21 cellular contexts compared by ENCODE assay signal in the genomic region with DNA sequence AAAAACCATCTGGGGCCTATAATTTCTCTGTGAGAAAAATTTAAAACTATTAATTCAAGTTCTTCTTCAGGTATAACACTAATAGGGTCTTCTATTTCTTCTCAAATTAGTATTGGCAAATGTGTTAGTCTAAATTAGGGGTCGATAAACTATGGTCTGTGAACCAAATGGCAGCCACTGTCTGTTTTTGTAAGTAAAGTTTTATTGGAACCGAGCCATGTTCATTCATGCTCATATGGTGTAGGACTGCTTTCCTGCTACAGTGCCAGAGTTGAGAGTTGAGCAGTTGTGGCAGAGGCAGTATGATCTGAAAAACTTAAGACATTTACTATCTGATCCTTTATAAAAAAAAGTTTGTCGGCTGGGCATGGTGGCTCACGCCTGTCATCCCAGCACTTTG. TPM values are rescaled to one million over a fixed set of nuclear protein-coding genes. Genes with fewer than 3 reads are reported as not detected.
A peak's percentile ranks its signal among the peaks of the same experiment; 100 is the strongest.
DNase-seq lines count a peak whose midpoint lies in the region; ATAC-seq, FAIRE-seq and TF ChIP-seq lines count a peak whose summit lies in the region.
"Had no signal": no experiment of that assay in that cellular context is flagged by ENCODE, and none has a peak within 500 bp of the region (broad histone marks: within the 10 kb centered on the region; RNA-seq: fewer than 3 reads in every experiment).

No MANE protein-coding gene starts in this region.

- POLR2A ChIA-PET in K562 (lab: Yijun Ruan, JAX) = no interaction called here
- POLR2A ChIA-PET in CD4-positive, alpha-beta memory T cell (lab: Charles Lee; ENCODE audit: partially characterized antibody) = no interaction called here

- H3K36me3 Mint-ChIP-seq in CD4-positive, alpha-beta memory T cell = peaks cover 3% of the 10 kb centered on the region in 2 donors
- H3K36me3 Mint-ChIP-seq: CD14-positive monocyte; CD8-positive, alpha-beta T cell had no signal

- H3K27ac ChIP-seq in SU-DHL-6 (ENCODE audit: low read depth, low read length) (peak overlapping the region; percentile 51), K562 (ENCODE audit: extremely low read depth, low read depth, low read length) (no peak overlapping the region), foreskin keratinocyte (no peak overlapping the region)
- H3K27ac ChIP-seq in CD4-positive, alpha-beta memory T cell (ENCODE audit: low read depth, low read length) = no peak overlapping the region
- H3K27ac ChIP-seq: BLaER1 had no signal

- WGBS in K562 (ENCODE audit: insufficient coverage, low coverage, missing lambda C conversion rate) = 4% methylated on average over 4 of the region's 4 CpGs

- H3K4me3 Mint-ChIP-seq in CD4-positive, alpha-beta memory T cell = no peak overlapping the region
- H3K4me3 Mint-ChIP-seq: CD14-positive monocyte; CD4-positive, CD25-positive, alpha-beta regulatory T cell; CD8-positive, alpha-beta T cell had no signal

- FAIRE-seq in K562 (lab: Jason Lieb, UNC) = no peak
- FAIRE-seq: A204.1, D721Med, G401.6, GM18507 had no signal

- no peak for TF ChIP-seq CTCF in SU-DHL-6 (IDR thresholded peaks at IDR 0.05; ENCODE audit: insufficient read depth, low read length, poor library complexity, severe bottlenecking)
- TF ChIP-seq CTCF in K562 (IDR thresholded peaks at IDR 0.05 in 2 of 3, conservative IDR thresholded peaks at IDR 0.05 in 1 of 3; ENCODE audit: insufficient read depth in 2 of 3, low read depth in 1 of 3, low read length in 3 of 3) = no peak
- no peak for TF ChIP-seq CTCF in foreskin keratinocyte (conservative IDR thresholded peaks at IDR 0.05)

- H4K20me1 ChIP-seq in SU-DHL-6 (ENCODE audit: low read depth, low read length) (no peaks in the 10 kb centered on the region), K562 (replicated peaks; ENCODE audit: control insufficient read depth, insufficient read depth, low read length) (no peaks in the 10 kb centered on the region)
- H4K20me1 ChIP-seq: BLaER1 had no signal

- in situ Hi-C loops in K562 (cut with MboI) = loop anchor here (25.0 kb wide), 1 partner anchor 761 kb away; no protein-coding TSS in a partner anchor

- H3K9me3 Mint-ChIP-seq in CD4-positive, alpha-beta memory T cell = peaks cover 0 to 2% (median 0%) of the 10 kb centered on the region in 8 donors
- H3K9me3 Mint-ChIP-seq: CD14-positive monocyte; CD8-positive, alpha-beta T cell had no signal

- intact Hi-C loops in K562 (cut with micrococcal nuclease) = no loop called here
- intact Hi-C loops in CD4-positive, alpha-beta memory T cell (cut with micrococcal nuclease) = no loop called here

- H3K9me1 ChIP-seq in K562 (ENCODE audit: control insufficient read depth, insufficient read depth, low read length) = no peaks in the 10 kb centered on the region

- H3K27me3 ChIP-seq in SU-DHL-6 (ENCODE audit: low read length) (no peaks in the 10 kb centered on the region), K562 (ENCODE audit: control insufficient read depth in 2 of 2, insufficient read depth in 2 of 2, low read length in 2 of 2) (0 out of 5 replicates have a peak, but pooled peaks cover 0 to 3% of the 10 kb centered on the region in 2 experiments), foreskin keratinocyte (no peaks in the 10 kb centered on the region)
- H3K27me3 ChIP-seq in CD4-positive, alpha-beta memory T cell (ENCODE audit: insufficient read depth, low read length) = no peaks in the 10 kb centered on the region
- H3K27me3 ChIP-seq: BE2C, BLaER1 had no signal

- H3K9ac ChIP-seq in SU-DHL-6 (ENCODE audit: low read length) (no peak overlapping the region), K562 (ENCODE audit: insufficient read depth in 1 of 2, low read depth in 2 of 2, low read length in 2 of 2) (no peak overlapping the region)
- H3K9ac ChIP-seq: BLaER1 had no signal

- H3F3A ChIP-seq in SU-DHL-6 (ENCODE audit: insufficient read depth) = peaks cover 39% of the 10 kb centered on the region

- no peaks in the 10 kb centered on the region for H3K79me2 ChIP-seq in SU-DHL-6 (ENCODE audit: insufficient read depth, low read length)
- no peaks in the 10 kb centered on the region for H3K79me2 ChIP-seq in K562 (ENCODE audit: control insufficient read depth, insufficient read depth, low read length)

- CTCF ChIA-PET in K562 (lab: Yijun Ruan, JAX; ENCODE audit: low intra/inter-chr PET ratio) = no interaction called here
- CTCF ChIA-PET in CD4-positive, alpha-beta memory T cell (lab: Charles Lee; ENCODE audit: partially characterized antibody) = no interaction called here

- H3K9me3 ChIP-seq in SU-DHL-6 (ENCODE audit: insufficient read depth, low read length) (no peaks in the 10 kb centered on the region), K562 (replicated peaks; ENCODE audit: control insufficient read depth, insufficient read depth, low read depth, low read length) (no peaks in the 10 kb centered on the region)
- H3K9me3 ChIP-seq in CD4-positive, alpha-beta memory T cell (ENCODE audit: control insufficient read depth in 1 of 2, low read length in 2 of 2) = no peaks in the 10 kb centered on the region
- H3K9me3 ChIP-seq: BE2C, BLaER1, Caco-2 had no signal

- H2AFZ ChIP-seq in SU-DHL-6 (ENCODE audit: low read depth, low read length, severe bottlenecking) (no peak overlapping the region), K562 (ENCODE audit: low read depth, low read length) (no peak overlapping the region)

- BruUV-seq in K562 (replicated peaks; lab: Mats Ljungman, UMichigan) = no TSS peak

- no peaks in the 10 kb centered on the region for H3K27me3 Mint-ChIP-seq in CD4-positive, alpha-beta memory T cell
- H3K27me3 Mint-ChIP-seq: CD4-positive, CD25-positive, alpha-beta regulatory T cell had no signal

- DNase-seq in K562 (ENCODE audit: extremely low read depth in 1 of 4, low spot score in 3 of 4) = no peak
- DNase-seq in foreskin keratinocyte = no peak
- DNase-seq in CD4-positive, alpha-beta memory T cell = no peak
- DNase-seq: 8988T; ACHN; BE2C; C1 segment of cervical spinal cord; Caco-2; Calu3; CD4-positive, CD25-positive, alpha-beta regulatory T cell; CD8-positive, alpha-beta T cell; DMS79 treated with DMSO at 0.1 percent for 48 hours; GF-D8 had no signal

- no peak for TF ChIP-seq EP300 in K562 (IDR thresholded peaks at IDR 0.05; ENCODE audit: low read length)

- peaks cover 0 to 5% of the 10 kb centered on the region in 2 experiments; a peak in 3 of 5 replicates for H3K4me1 ChIP-seq in K562 (replicated peaks in 1 of 2; ENCODE audit: control insufficient read depth in 2 of 2, insufficient read depth in 2 of 2, low read length in 2 of 2)
- H3K4me1 ChIP-seq in foreskin keratinocyte = no peaks in the 10 kb centered on the region
- H3K4me1 ChIP-seq in CD4-positive, alpha-beta memory T cell (ENCODE audit: insufficient read depth, low read length) = peaks cover 12% of the 10 kb centered on the region
- H3K4me1 ChIP-seq: BE2C, Caco-2 had no signal

- H3K4me3 ChIP-seq in SU-DHL-6 (ENCODE audit: insufficient read depth, low read length, poor library complexity, severe bottlenecking) = no peak overlapping the region
- H3K4me3 ChIP-seq in K562 = no peak overlapping the region
- H3K4me3 ChIP-seq in CD4-positive, alpha-beta memory T cell (ENCODE audit: low read length in 2 of 2) = no peak overlapping the region
- H3K4me3 ChIP-seq: BLaER1 had no signal

- H3K4me2 ChIP-seq in SU-DHL-6 (ENCODE audit: low read depth, low read length, poor library complexity, severe bottlenecking) (peak overlapping the region; percentile 40), K562 (ENCODE audit: insufficient read depth, low read length) (no peak overlapping the region)
- H3K4me2 ChIP-seq: BLaER1 had no signal

- no peak overlapping the region for H3K27ac Mint-ChIP-seq in CD4-positive, alpha-beta memory T cell
- H3K27ac Mint-ChIP-seq: CD14-positive monocyte; CD4-positive, CD25-positive, alpha-beta regulatory T cell; CD8-positive, alpha-beta T cell had no signal

- no peak for ATAC-seq in K562
- no peak for ATAC-seq in HG03565 (IDR thresholded peaks at IDR 0.05; ENCODE audit: unreplicated experiment)
- no peak for ATAC-seq in foreskin keratinocyte
- ATAC-seq: CD8-positive, alpha-beta T cell had no signal

- no peak for TF ChIP-seq POLR2A in K562 (conservative IDR thresholded peaks at IDR 0.05)

- H3K4me1 Mint-ChIP-seq in CD4-positive, alpha-beta memory T cell = peaks cover 6 to 19% (median 12%) of the 10 kb centered on the region in 4 donors

- no peak for TF ChIP-seq RAD21 in K562 (CRISPR knock-in tag; conservative IDR thresholded peaks at IDR 0.05 in 1 of 2, IDR thresholded peaks at IDR 0.05 in 1 of 2)

- H3K36me3 ChIP-seq in SU-DHL-6 (ENCODE audit: low read length) (no peaks in the 10 kb centered on the region), K562 (ENCODE audit: control insufficient read depth, insufficient read depth, low read length) (no peaks in the 10 kb centered on the region)
- no peaks in the 10 kb centered on the region for H3K36me3 ChIP-seq in CD4-positive, alpha-beta memory T cell (ENCODE audit: insufficient read depth, low read length)
- H3K36me3 ChIP-seq: BE2C, BLaER1 had no signal

- no peaks in the 10 kb centered on the region for H3K9me2 ChIP-seq in SU-DHL-6 (replicated peaks; ENCODE audit: insufficient read depth, low read length)

RNA-seq across cellular contexts. Expression of a gene that starts 29.1 kb away (rescaled TPM):
- 18.6 and 28.3 TPM in 2 replicates for total RNA-seq in K562 (2011; cell fraction: chromatin; rRNA removed; ENCODE audit: low replicate concordance)
- 17.2 and 19.5 TPM in 2 replicates for total RNA-seq in K562 (2011; cell fraction: nucleolus; rRNA removed)
- total RNA-seq in K562 (2011; cell fraction: nucleoplasm; rRNA removed) = 33.0 and 51.6 TPM in 2 replicates
- total RNA-seq in K562 (2014; rRNA removed) (147 and 158 TPM in 2 replicates), K562 (2014; rRNA removed; fragmentation: Illumina TruSeq; extraction: Trizol) (166 and 177 TPM in 2 replicates), K562 (2015; rRNA removed; fragmentation: Illumina TruSeq; extraction: Trizol) (218 and 221 TPM in 2 replicates), K562 (2021) (172 and 185 TPM in 2 replicates), foreskin keratinocyte (220 and 254 TPM in 2 replicates)
- polyA plus RNA-seq in K562 (2011; rRNA removed) (168 and 177 TPM in 2 replicates), K562 (2014; fragmentation: Illumina TruSeq; extraction: Trizol) (214 and 271 TPM in 2 replicates), K562 (2014; fragmentation: Nextera tagmentation; extraction: Ambion mirVana) (100 to 1,000 TPM in 1 of 2 experiments, 10 to 100 TPM in 1; 57.8 to 107 TPM), K562 (2014; rRNA removed) (213 and 262 TPM in 2 replicates), foreskin keratinocyte (340 and 400 TPM in 2 replicates)
- 277 and 293 TPM in 2 replicates for polyA plus RNA-seq in K562 (2011; cell fraction: cytosol; rRNA removed)
- 65.7 and 84.3 TPM in 2 replicates for polyA plus RNA-seq in K562 (2011; cell fraction: nucleus; rRNA removed)
- 336 and 342 TPM in 2 replicates for polyA plus RNA-seq in K562 (2012)
- 64.2 and 69.9 TPM in 2 replicates for polyA minus RNA-seq in K562 (2011; rRNA and poly(A)+ RNA removed)
- 23.0 and 34.8 TPM in 2 replicates for polyA minus RNA-seq in K562 (2011; cell fraction: cytosol; rRNA and poly(A)+ RNA removed)
- 16.8 and 28.4 TPM in 2 replicates for polyA minus RNA-seq in K562 (2011; cell fraction: nucleus; rRNA and poly(A)+ RNA removed)
- 100 to 1,000 TPM; 101 to 106 TPM for total RNA-seq in CD4-positive, alpha-beta memory T cell
- polyA plus RNA-seq in CD4-positive, alpha-beta memory T cell = 100 to 1,000 TPM; 389 to 532 TPM

RNA-seq across cellular contexts. Expression of a gene that starts 29.4 kb away (rescaled TPM):
- 32.6 and 41.8 TPM in 2 replicates for total RNA-seq in K562 (2011; cell fraction: chromatin; rRNA removed; ENCODE audit: low replicate concordance)
- 42.9 and 43.7 TPM in 2 replicates for total RNA-seq in K562 (2011; cell fraction: nucleolus; rRNA removed)
- 40.1 and 41.9 TPM in 2 replicates for total RNA-seq in K562 (2011; cell fraction: nucleoplasm; rRNA removed)
- total RNA-seq in K562 (2014; rRNA removed) (17.8 and 20.6 TPM in 2 replicates), K562 (2014; rRNA removed; fragmentation: Illumina TruSeq; extraction: Trizol) (24.3 and 24.7 TPM in 2 replicates), K562 (2015; rRNA removed; fragmentation: Illumina TruSeq; extraction: Trizol) (23.8 and 25.2 TPM in 2 replicates), K562 (2021) (17.2 and 18.2 TPM in 2 replicates), foreskin keratinocyte (30.0 and 32.1 TPM in 2 replicates)
- polyA plus RNA-seq in K562 (2011; rRNA removed) (41.9 and 44.4 TPM in 2 replicates), K562 (2014; fragmentation: Illumina TruSeq; extraction: Trizol) (23.7 and 28.7 TPM in 2 replicates), K562 (2014; fragmentation: Nextera tagmentation; extraction: Ambion mirVana) (1 to 10 TPM; 4.9 to 7.3 TPM), K562 (2014; rRNA removed) (18.1 and 20.2 TPM in 2 replicates), foreskin keratinocyte (21.8 and 23.9 TPM in 2 replicates)
- 25.6 and 30.4 TPM in 2 replicates for polyA plus RNA-seq in K562 (2011; cell fraction: cytosol; rRNA removed)
- 34.9 and 41.2 TPM in 2 replicates for polyA plus RNA-seq in K562 (2011; cell fraction: nucleus; rRNA removed)
- polyA plus RNA-seq in K562 (2012) = 15.8 and 24.9 TPM in 2 replicates
- 27.3 and 28.5 TPM in 2 replicates for polyA minus RNA-seq in K562 (2011; rRNA and poly(A)+ RNA removed)
- 11.8 and 12.3 TPM in 2 replicates for polyA minus RNA-seq in K562 (2011; cell fraction: cytosol; rRNA and poly(A)+ RNA removed)
- 13.5 and 24.4 TPM in 2 replicates for polyA minus RNA-seq in K562 (2011; cell fraction: nucleus; rRNA and poly(A)+ RNA removed)
- total RNA-seq in CD4-positive, alpha-beta memory T cell = 10 to 100 TPM; 39.1 to 39.8 TPM
- polyA plus RNA-seq in CD4-positive, alpha-beta memory T cell = 10 to 100 TPM; 35.3 to 36.8 TPM
